8 cellular contexts compared by ENCODE assay signal in genomic region chr4:10096201-10096975, GRCh38. TPM values are rescaled to one million over a fixed set of nuclear protein-coding genes. Genes with fewer than 3 reads are reported as not detected.
DNase-seq lines count a peak whose midpoint lies in the region; ATAC-seq, FAIRE-seq and TF ChIP-seq lines count a peak whose summit lies in the region.

No MANE protein-coding gene starts in this region.

- H3K9me3 ChIP-seq in muscle layer of duodenum (ENCODE audit: control insufficient read depth in 1 of 2, low read length in 2 of 2), result no peaks in the 10 kb centered on the region

- POLR2A ChIA-PET in activated CD4-positive, alpha-beta memory T cell treated with anti-CD3 and anti-CD28 coated beads, Interleukin-2, amount 10 ng/mL, durations not matched to agents 7 days and 5 days (lab: Charles Lee), result interaction anchor here (0.7 to 23.4 kb wide), 10 partner anchors 9 to 271 kb away, joined by 3 to 503 read pairs (median 4); partner anchors contain the start of gene WDR1

- H3K36me3 Mint-ChIP-seq in activated CD4-positive, alpha-beta memory T cell treated with anti-CD3 and anti-CD28 coated beads, Interleukin-2, amount 10 ng/mL, durations not matched to agents 7 days and 5 days (ENCODE audit: low read depth), result peaks cover 93% of the 10 kb centered on the region
- H3K36me3 Mint-ChIP-seq in stimulated activated memory B cell treated with anti-CD40 and anti-IgM and Interleukin-4, amounts not matched to agents 10 μg/mL and 1 μg/mL and 100 μg/mL, for 72 hours, result peaks cover 64% of the 10 kb centered on the region

- H3K27ac ChIP-seq in dorsolateral prefrontal cortex (peak overlapping the region in 58 of 59 donors; percentile 35 to 91 (median 82)), muscle layer of duodenum (ENCODE audit: low read length) (peak overlapping the region; percentile 76)

- no peak for TF ChIP-seq CTCF in dorsolateral prefrontal cortex (IDR thresholded peaks at IDR 0.05 in 54 of 56, conservative IDR thresholded peaks at IDR 0.05 in 2 of 56; ENCODE audit: low read depth in 1 of 56, partially characterized antibody in 56 of 56)

- H3K4me3 ChIP-seq in dorsolateral prefrontal cortex, result peak overlapping the region in 15 of 59 donors; percentile 2 to 44 (median 13)
- no peak overlapping the region for H3K4me3 ChIP-seq in muscle layer of duodenum (ENCODE audit: low read depth in 1 of 2, low read length in 2 of 2)

- H3K4me3 Mint-ChIP-seq in activated CD4-positive, alpha-beta memory T cell treated with anti-CD3 and anti-CD28 coated beads, Interleukin-2, amount 10 ng/mL, durations not matched to agents 7 days and 5 days, result peak overlapping the region; percentile 6
- peak overlapping the region; percentile 18 for H3K4me3 Mint-ChIP-seq in stimulated activated memory B cell treated with anti-CD40 and anti-IgM and Interleukin-4, amounts not matched to agents 10 μg/mL and 1 μg/mL and 100 μg/mL, for 72 hours

- peak; percentile 77 for ATAC-seq in GM21381 (IDR thresholded peaks at IDR 0.05; ENCODE audit: unreplicated experiment)
- ATAC-seq in stimulated activated memory B cell treated with anti-CD40 and anti-IgM and Interleukin-4, amounts not matched to agents 10 μg/mL and 1 μg/mL and 100 μg/mL, for 72 hours, result peak; percentile 88

- DNase-seq in AG20443 (ENCODE audit: low spot score) (peak; percentile 93), HTR-8/SVneo (ENCODE audit: insufficient read length, low spot score) (peak; percentile 86), dorsolateral prefrontal cortex (peak in 4 of 10 donors; percentile 58 to 82 (median 67)), NCI-H2081 (lab: John Stamatoyannopoulos, UW) (no peak)
- DNase-seq in activated CD4-positive, alpha-beta memory T cell treated with anti-CD3 and anti-CD28 coated beads, Interleukin-2, amount 10 ng/mL, durations not matched to agents 7 days and 5 days, result peak; percentile 90

- peak overlapping the region; percentile 95 for H3K27ac Mint-ChIP-seq in activated CD4-positive, alpha-beta memory T cell treated with anti-CD3 and anti-CD28 coated beads, Interleukin-2, amount 10 ng/mL, durations not matched to agents 7 days and 5 days
- peak overlapping the region; percentile 91 for H3K27ac Mint-ChIP-seq in stimulated activated memory B cell treated with anti-CD40 and anti-IgM and Interleukin-4, amounts not matched to agents 10 μg/mL and 1 μg/mL and 100 μg/mL, for 72 hours

- H3K27me3 Mint-ChIP-seq in activated CD4-positive, alpha-beta memory T cell treated with anti-CD3 and anti-CD28 coated beads, Interleukin-2, amount 10 ng/mL, durations not matched to agents 7 days and 5 days, result no peaks in the 10 kb centered on the region
- H3K27me3 Mint-ChIP-seq in stimulated activated memory B cell treated with anti-CD40 and anti-IgM and Interleukin-4, amounts not matched to agents 10 μg/mL and 1 μg/mL and 100 μg/mL, for 72 hours, result no peaks in the 10 kb centered on the region

- no peaks in the 10 kb centered on the region for H3K9me3 Mint-ChIP-seq in activated CD4-positive, alpha-beta memory T cell treated with anti-CD3 and anti-CD28 coated beads, Interleukin-2, amount 10 ng/mL, durations not matched to agents 7 days and 5 days
- no peaks in the 10 kb centered on the region for H3K9me3 Mint-ChIP-seq in stimulated activated memory B cell treated with anti-CD40 and anti-IgM and Interleukin-4, amounts not matched to agents 10 μg/mL and 1 μg/mL and 100 μg/mL, for 72 hours

- H3K27me3 ChIP-seq in dorsolateral prefrontal cortex, result no peaks in the 10 kb centered on the region
- H3K27me3 ChIP-seq in muscle layer of duodenum (ENCODE audit: low read depth, low read length), result no peaks in the 10 kb centered on the region

- FAIRE-seq in HTR-8/SVneo (lab: Jason Lieb, UNC), result peak; percentile 77

- CTCF ChIA-PET in activated CD4-positive, alpha-beta memory T cell treated with anti-CD3 and anti-CD28 coated beads, Interleukin-2, amount 10 ng/mL, durations not matched to agents 7 days and 5 days (lab: Charles Lee), result interaction anchor here (0.5 to 4.0 kb wide), 9 partner anchors 10 to 1369 kb away, joined by 3 to 26 read pairs (median 4); partner anchors contain the start of gene WDR1

- peaks cover 28 to 79% of the 10 kb centered on the region in 2 donors for H3K4me1 ChIP-seq in muscle layer of duodenum (ENCODE audit: control insufficient read depth in 1 of 2, insufficient read depth in 2 of 2, low read length in 2 of 2)

- intact Hi-C loops in dorsolateral prefrontal cortex (cut with DNase I), result loop anchor here in 1 of 2 donors (10.0 kb wide), 1 partner anchor 402 kb away; no protein-coding TSS in a partner anchor

- peaks cover 58 to 74% of the 10 kb centered on the region in 2 donors for H3K36me3 ChIP-seq in muscle layer of duodenum (ENCODE audit: control insufficient read depth in 1 of 2, insufficient read depth in 2 of 2, low read length in 2 of 2)

- peaks cover 97% of the 10 kb centered on the region for H3K4me1 Mint-ChIP-seq in activated CD4-positive, alpha-beta memory T cell treated with anti-CD3 and anti-CD28 coated beads, Interleukin-2, amount 10 ng/mL, durations not matched to agents 7 days and 5 days
- peaks cover 80% of the 10 kb centered on the region for H3K4me1 Mint-ChIP-seq in stimulated activated memory B cell treated with anti-CD40 and anti-IgM and Interleukin-4, amounts not matched to agents 10 μg/mL and 1 μg/mL and 100 μg/mL, for 72 hours

RNA-seq across cellular contexts. Expression of gene WDR1, which starts 20.2 kb away (rescaled TPM):
- total RNA-seq in activated CD4-positive, alpha-beta memory T cell treated with anti-CD3 and anti-CD28 coated beads, Interleukin-2, amount 10 ng/mL, durations not matched to agents 7 days and 5 days, result 100 to 1,000 TPM; 463 to 465 TPM
- 100 to 1,000 TPM in 77 of 120 experiments, 10 to 100 TPM in 43; 67.7 to 164 (median 107) TPM for total RNA-seq in dorsolateral prefrontal cortex

Comparison
In these comparisons a context has a peak if more than half of its experiments do, and no peak if none do; other contexts are left out.
1. DNase-seq: peak in AG20443 (single experiment), HTR-8/SVneo (single experiment) and activated CD4-positive, alpha-beta memory T cell treated with anti-CD3 and anti-CD28 coated beads, Interleukin-2, amount 10 ng/mL, durations not matched to agents 7 days and 5 days (single experiment); none in NCI-H2081 (0 of 2).